8 cellular contexts compared by ENCODE assay signal in genomic region chr4:38672247-38673071, GRCh38. TPM values are rescaled to one million over a fixed set of nuclear protein-coding genes. Genes with fewer than 3 reads are reported as not detected.
DNase-seq lines count a peak whose midpoint lies in the region; ATAC-seq lines count a peak whose summit lies in the region.

No MANE protein-coding gene starts in this region.

- H3K27me3 Mint-ChIP-seq in activated naive CD4-positive, alpha-beta T cell treated with anti-CD3 and anti-CD28 coated beads, Interleukin-2, amount 10 ng/mL, durations not matched to agents 7 days and 5 days: no peaks in the 10 kb centered on the region
- H3K27me3 Mint-ChIP-seq in dendritic cell treated with granulocyte-macrophage colony-stimulating factor and Interleukin-4, amounts not matched to agents 40 ng/mL and 50 ng/mL, for 4 days: no peaks in the 10 kb centered on the region

- peak overlapping the region; percentile 35 for H3K4me3 Mint-ChIP-seq in activated naive CD4-positive, alpha-beta T cell treated with anti-CD3 and anti-CD28 coated beads, Interleukin-2, amount 10 ng/mL, durations not matched to agents 7 days and 5 days
- peak overlapping the region; percentile 63 for H3K4me3 Mint-ChIP-seq in dendritic cell treated with granulocyte-macrophage colony-stimulating factor and Interleukin-4, amounts not matched to agents 40 ng/mL and 50 ng/mL, for 4 days

- no peak for ATAC-seq in GM18502 (IDR thresholded peaks at IDR 0.05; ENCODE audit: poor library complexity, unreplicated experiment)

- no peak for DNase-seq in activated naive CD4-positive, alpha-beta T cell treated with anti-CD3 and anti-CD28 coated beads, Interleukin-2, amount 10 ng/mL, durations not matched to agents 7 days and 5 days
- no peak for DNase-seq in activated naive CD4-positive, alpha-beta T cell treated with anti-CD3 and anti-CD28 coated beads, Interleukin-2, amount 50 U/mL, for 16 hours
- DNase-seq in RPMI8226 (no peak), kidney tubule cell (ENCODE audit: low spot score) (no peak)

- WGBS in urinary bladder: 30% methylated on average over 15 of the region's 15 CpGs

- peak overlapping the region; percentile 80 for H3K27ac ChIP-seq in urinary bladder (ENCODE audit: low read depth)

- H3K4me1 ChIP-seq in mucosa of stomach (ENCODE audit: control insufficient read depth, insufficient read depth, low read length): peaks cover 82% of the 10 kb centered on the region
- peaks cover 5% of the 10 kb centered on the region for H3K4me1 ChIP-seq in urinary bladder (ENCODE audit: insufficient read depth)

- peaks cover 29% of the 10 kb centered on the region for H3K36me3 Mint-ChIP-seq in activated naive CD4-positive, alpha-beta T cell treated with anti-CD3 and anti-CD28 coated beads, Interleukin-2, amount 10 ng/mL, durations not matched to agents 7 days and 5 days
- H3K36me3 Mint-ChIP-seq in dendritic cell treated with granulocyte-macrophage colony-stimulating factor and Interleukin-4, amounts not matched to agents 40 ng/mL and 50 ng/mL, for 4 days (ENCODE audit: low read depth): peaks cover 8% of the 10 kb centered on the region

- peaks cover 3% of the 10 kb centered on the region for H3K36me3 ChIP-seq in mucosa of stomach (ENCODE audit: control insufficient read depth, insufficient read depth, low read length)
- H3K36me3 ChIP-seq in urinary bladder (ENCODE audit: insufficient read depth): no peaks in the 10 kb centered on the region

- no peaks in the 10 kb centered on the region for H3K9me3 Mint-ChIP-seq in activated naive CD4-positive, alpha-beta T cell treated with anti-CD3 and anti-CD28 coated beads, Interleukin-2, amount 10 ng/mL, durations not matched to agents 7 days and 5 days
- no peaks in the 10 kb centered on the region for H3K9me3 Mint-ChIP-seq in dendritic cell treated with granulocyte-macrophage colony-stimulating factor and Interleukin-4, amounts not matched to agents 40 ng/mL and 50 ng/mL, for 4 days

- CTCF ChIA-PET in activated naive CD4-positive, alpha-beta T cell treated with anti-CD3 and anti-CD28 coated beads, Interleukin-2, amount 10 ng/mL, durations not matched to agents 7 days and 5 days (lab: Charles Lee): interaction anchor here (0.8 to 3.1 kb wide), 5 partner anchors 188 to 603 kb away, joined by 3 to 16 read pairs (median 4); no protein-coding TSS in a partner anchor

- peak overlapping the region; percentile 23 for H3K4me3 ChIP-seq in mucosa of stomach (ENCODE audit: low read length)
- H3K4me3 ChIP-seq in urinary bladder (ENCODE audit: low read depth, low read length): no peak overlapping the region

- H3K9me3 ChIP-seq in mucosa of stomach (ENCODE audit: control insufficient read depth, low read length): no peaks in the 10 kb centered on the region

- H3K9ac ChIP-seq in mucosa of stomach (ENCODE audit: low read length): peak overlapping the region; percentile 68

- H3K4me1 Mint-ChIP-seq in activated naive CD4-positive, alpha-beta T cell treated with anti-CD3 and anti-CD28 coated beads, Interleukin-2, amount 10 ng/mL, durations not matched to agents 7 days and 5 days: peaks cover 93% of the 10 kb centered on the region
- peaks cover 78% of the 10 kb centered on the region for H3K4me1 Mint-ChIP-seq in dendritic cell treated with granulocyte-macrophage colony-stimulating factor and Interleukin-4, amounts not matched to agents 40 ng/mL and 50 ng/mL, for 4 days (ENCODE audit: low read depth)

- intact Hi-C loops in dendritic cell treated with granulocyte-macrophage colony-stimulating factor and Interleukin-4, amounts not matched to agents 40 ng/mL and 50 ng/mL, for 4 days (cut with micrococcal nuclease): loop anchor here (5.0 to 10.0 kb wide), 2 partner anchors 58 to 150 kb away; no protein-coding TSS in a partner anchor

- H3K27ac Mint-ChIP-seq in activated naive CD4-positive, alpha-beta T cell treated with anti-CD3 and anti-CD28 coated beads, Interleukin-2, amount 10 ng/mL, durations not matched to agents 7 days and 5 days: peak overlapping the region; percentile 82
- peak overlapping the region; percentile 93 for H3K27ac Mint-ChIP-seq in dendritic cell treated with granulocyte-macrophage colony-stimulating factor and Interleukin-4, amounts not matched to agents 40 ng/mL and 50 ng/mL, for 4 days

- H3K27me3 ChIP-seq in mucosa of stomach (ENCODE audit: control insufficient read depth, insufficient read depth, low read length): no peaks in the 10 kb centered on the region

RNA-seq across cellular contexts. Expression of gene KLF3, which starts 8.5 kb away (rescaled TPM):
- total RNA-seq in urinary bladder: 65.0 TPM
- polyA plus RNA-seq in urinary bladder: 25.7 TPM
